12 cellular contexts compared by ENCODE assay signal in genomic region chr14:99619873-99620834, GRCh38. TPM values are rescaled to one million over a fixed set of nuclear protein-coding genes. Genes with fewer than 3 reads are reported as not detected.
A peak's percentile ranks its signal among the peaks of the same experiment; 100 is the strongest.
DNase-seq lines count a peak whose midpoint lies in the region; ATAC-seq and TF ChIP-seq lines count a peak whose summit lies in the region.
"Had no signal": no experiment of that assay in that cellular context is flagged by ENCODE, and none has a peak within 500 bp of the region (broad histone marks: within the 10 kb centered on the region; RNA-seq: fewer than 3 reads in every experiment).

No MANE protein-coding gene starts in this region.

- H3K4me1 ChIP-seq in osteoblast (ENCODE audit: insufficient read depth, low read length): peaks cover 26% of the 10 kb centered on the region

- no peaks in the 10 kb centered on the region for H3K9me3 Mint-ChIP-seq in chondrocyte (ENCODE audit: low read depth)

- no peaks in the 10 kb centered on the region for H3K36me3 Mint-ChIP-seq in chondrocyte (ENCODE audit: low read depth)

- no peaks in the 10 kb centered on the region for H3K27me3 ChIP-seq in osteoblast (ENCODE audit: insufficient read depth, low read length)

- H3K4me3 Mint-ChIP-seq in chondrocyte (ENCODE audit: unreplicated experiment): no peak overlapping the region

- H2AFZ ChIP-seq in osteoblast (ENCODE audit: low read length): peak overlapping the region; percentile 53

- H3K27me3 Mint-ChIP-seq in chondrocyte (ENCODE audit: low read depth): no peaks in the 10 kb centered on the region

- peak overlapping the region; percentile 37 for H3K4me2 ChIP-seq in osteoblast (ENCODE audit: insufficient read depth, low read length)

- H3K27ac Mint-ChIP-seq in chondrocyte (ENCODE audit: unreplicated experiment): no peak overlapping the region

- no peak for ATAC-seq in HG03139 (IDR thresholded peaks at IDR 0.05; ENCODE audit: unreplicated experiment)

- H3K4me3 ChIP-seq in fibroblast of pulmonary artery (replicated peaks; ENCODE audit: low read depth, low read length): no peak overlapping the region
- no peak overlapping the region for H3K4me3 ChIP-seq in osteoblast (ENCODE audit: insufficient read depth, low read length)

- no peak overlapping the region for H3K27ac ChIP-seq in osteoblast (ENCODE audit: low read depth, low read length)
- H3K27ac ChIP-seq: 22Rv1 had no signal

- H3K4me1 Mint-ChIP-seq in chondrocyte (ENCODE audit: low read depth): peaks cover 18% of the 10 kb centered on the region

- H3K36me3 ChIP-seq in osteoblast (ENCODE audit: insufficient read depth, low read length): no peaks in the 10 kb centered on the region

- no peaks in the 10 kb centered on the region for H4K20me1 ChIP-seq in osteoblast (ENCODE audit: insufficient read depth, low read length)

- no peak for TF ChIP-seq CTCF in fibroblast of pulmonary artery (IDR thresholded peaks at IDR 0.05; ENCODE audit: low read length, missing control alignments)
- no peak for TF ChIP-seq CTCF in osteoblast (IDR thresholded peaks at IDR 0.05; ENCODE audit: extremely low read depth, low read depth, low read length)
- no peak for TF ChIP-seq CTCF in chondrocyte (IDR thresholded peaks at IDR 0.05)
- TF ChIP-seq CTCF in GM10266 (IDR thresholded peaks at IDR 0.05; ENCODE audit: control insufficient read depth, insufficient read depth, low read depth, missing control alignments): no peak

- DNase-seq in NCI-H1417 (lab: John Stamatoyannopoulos, UW) (peak in 2 of 3 experiments; percentile 44 to 73), NCI-H1417 treated with DMSO at 0.1 percent for 48 hours (lab: John Stamatoyannopoulos, UW) (no peak), NCI-H226 (peak; percentile 32), fibroblast of pulmonary artery (ENCODE audit: low read depth) (peak; percentile 66), osteoblast (ENCODE audit: insufficient read length, low spot score, missing footprints) (peak; percentile 90), chondrocyte (ENCODE audit: low spot score) (no peak), GM10266 (ENCODE audit: extremely low spot score) (no peak)
- DNase-seq: activated effector memory CD4-positive, alpha-beta T cell treated with Interleukin-2 at 50 U/mL for 16 hours; effector CD4-positive, alpha-beta T cell; GOT3 had no signal

- no peaks in the 10 kb centered on the region for H3K9me3 ChIP-seq in osteoblast (ENCODE audit: low read depth, low read length)

- no peaks in the 10 kb centered on the region for H3K79me2 ChIP-seq in osteoblast (ENCODE audit: insufficient read depth, low read length)

RNA-seq across cellular contexts. Expression of gene CCDC85C, which starts 16.1 kb away (rescaled TPM):
- total RNA-seq in osteoblast (3.2 and 3.6 TPM in 2 replicates), chondrocyte (4.0 to 7.0 TPM (median 6.5 TPM) in 3 replicates)

RNA-seq across cellular contexts. Expression of gene HHIPL1, which starts 24.8 kb away (rescaled TPM):
- 11.2 and 12.3 TPM in 2 replicates for total RNA-seq in osteoblast
- total RNA-seq in chondrocyte: 1.6 to 5.9 TPM (median 5.6 TPM) in 3 replicates

Comparison
In these comparisons a context has a peak if more than half of its experiments do, and no peak if none do; other contexts are left out.
1. DNase-seq: peak in NCI-H1417 (2 of 3), NCI-H226 (single experiment), fibroblast of pulmonary artery (single experiment) and osteoblast (single experiment); none in NCI-H1417 treated with DMSO at 0.1 percent for 48 hours (single experiment), chondrocyte (single experiment) and GM10266 (single experiment).